ENCODE assay signal across 7 cellular contexts in genomic region chr11:35082322-35083180, GRCh38. TPM values are rescaled to one million over a fixed set of nuclear protein-coding genes. Genes with fewer than 3 reads are reported as not detected.
DNase-seq lines count a peak whose midpoint lies in the region; ATAC-seq and TF ChIP-seq lines count a peak whose summit lies in the region.

No MANE protein-coding gene starts in this region.

- H3K27ac ChIP-seq in PC-9: peak overlapping the region; percentile 85
- peak overlapping the region; percentile 58 to 85 (median 76) for H3K27ac ChIP-seq in sigmoid colon

- no peaks in the 10 kb centered on the region for H3K27me3 Mint-ChIP-seq in activated T-helper 2 cell treated with anti-CD3 and anti-CD28 coated beads, Interferon-gamma antibody, Interleukin-2, Interleukin-4, amounts not matched to agents 10 μg/mL and 5 μg/mL and 100 μg/mL, durations not matched to agents 14 hours and 24 hours and 36 hours (ENCODE audit: low read depth)

- H3K4me2 ChIP-seq in PC-9: peak overlapping the region; percentile 69

- intact Hi-C loops in PC-9 (cut with micrococcal nuclease; ENCODE audit: unreplicated experiment) (loop anchor here (1.0 to 10.0 kb wide), 12 partner anchors 29 to 310 kb away; partner anchors contain the start of genes APIP, CD44 and PDHX), sigmoid colon (cut with DNase I) (no loop called here)
- intact Hi-C loops in activated T-helper 2 cell treated with anti-CD3 and anti-CD28 coated beads, Interferon-gamma antibody, Interleukin-2, Interleukin-4, amounts not matched to agents 10 μg/mL and 5 μg/mL and 100 μg/mL, durations not matched to agents 14 hours and 24 hours and 36 hours (cut with micrococcal nuclease): loop anchor here (1.0 to 2.0 kb wide), 7 partner anchors 16 to 310 kb away; no protein-coding TSS in a partner anchor

- H3K36me3 ChIP-seq in PC-9 (ENCODE audit: low read depth) (no peaks in the 10 kb centered on the region), sigmoid colon (no peaks in the 10 kb centered on the region)

- WGBS in sigmoid colon, 2 donors: 53 to 76% methylated on average over 15 of the region's 15 CpGs

- H3K9me2 ChIP-seq in PC-9 (ENCODE audit: insufficient read depth): no peaks in the 10 kb centered on the region

- no peak for TF ChIP-seq CTCF in PC-9 (conservative IDR thresholded peaks at IDR 0.05)
- no peak for TF ChIP-seq CTCF in sigmoid colon (IDR thresholded peaks at IDR 0.05)

- H3K4me1 ChIP-seq in PC-9 (replicated peaks; ENCODE audit: insufficient read depth): peaks cover 69% of the 10 kb centered on the region
- peaks cover 0 to 56% (median 33%) of the 10 kb centered on the region in 4 donors for H3K4me1 ChIP-seq in sigmoid colon

- peak overlapping the region; percentile 50; the same call in 1 of the 2 replicates for H2AFZ ChIP-seq in PC-9

- POLR2A ChIA-PET in PC-9 (lab: Charles Lee; ENCODE audit: unreplicated experiment): interaction anchor here (0.6 to 1.4 kb wide), 8 partner anchors 28 to 738 kb away, joined by 3 to 9 read pairs (median 4); no protein-coding TSS in a partner anchor

- 0 out of 2 replicates have a peak, but pooled peaks cover 9% of the 10 kb centered on the region for H3K9me3 ChIP-seq in PC-9 (ENCODE audit: insufficient read depth, low read depth)
- H3K9me3 ChIP-seq in sigmoid colon: no peaks in the 10 kb centered on the region

- H3F3A ChIP-seq in PC-9 (ENCODE audit: insufficient read depth, low read depth): peaks cover 51% of the 10 kb centered on the region

- H4K20me1 ChIP-seq in PC-9 (ENCODE audit: insufficient read depth): no peaks in the 10 kb centered on the region

- H3K4me3 ChIP-seq in PC-9 (peak overlapping the region; percentile 39; the same call in 1 of the 2 replicates), sigmoid colon (no peak overlapping the region)

- CTCF ChIA-PET in PC-9 (lab: Charles Lee): interaction anchor here (0.7 kb wide), 1 partner anchor 29 kb away, joined by 3 read pairs; no protein-coding TSS in a partner anchor

- H3K27me3 ChIP-seq in PC-9 (ENCODE audit: insufficient read depth, low read depth) (no peaks in the 10 kb centered on the region), sigmoid colon (no peaks in the 10 kb centered on the region)

- peak; percentile 74 for ATAC-seq in GM18868 (IDR thresholded peaks at IDR 0.05; ENCODE audit: unreplicated experiment)
- ATAC-seq in HG02973 (IDR thresholded peaks at IDR 0.05; ENCODE audit: unreplicated experiment): peak; percentile 64

- peak overlapping the region; percentile 55 for H3K27ac Mint-ChIP-seq in activated T-helper 2 cell treated with anti-CD3 and anti-CD28 coated beads, Interferon-gamma antibody, Interleukin-2, Interleukin-4, amounts not matched to agents 10 μg/mL and 5 μg/mL and 100 μg/mL, durations not matched to agents 14 hours and 24 hours and 36 hours

- peak overlapping the region; percentile 33 for H3K4me3 Mint-ChIP-seq in activated T-helper 2 cell treated with anti-CD3 and anti-CD28 coated beads, Interferon-gamma antibody, Interleukin-2, Interleukin-4, amounts not matched to agents 10 μg/mL and 5 μg/mL and 100 μg/mL, durations not matched to agents 14 hours and 24 hours and 36 hours (ENCODE audit: low read depth)

- H3K36me3 Mint-ChIP-seq in activated T-helper 2 cell treated with anti-CD3 and anti-CD28 coated beads, Interferon-gamma antibody, Interleukin-2, Interleukin-4, amounts not matched to agents 10 μg/mL and 5 μg/mL and 100 μg/mL, durations not matched to agents 14 hours and 24 hours and 36 hours (ENCODE audit: low read depth): no peaks in the 10 kb centered on the region

- TSS peak; percentile 93 for BruUV-seq in PC-9 (replicated peaks; lab: Mats Ljungman, UMichigan)

- no peak for TF ChIP-seq EP300 in sigmoid colon (IDR thresholded peaks at IDR 0.05)

- DNase-seq in PC-9 (peak; percentile 94 to 95), globus pallidus (ENCODE audit: low spot score) (peak; percentile 41), sigmoid colon (peak; percentile 75), NCI-H774 (lab: John Stamatoyannopoulos, UW) (no peak)
- peak; percentile 83 for DNase-seq in activated T-helper 2 cell treated with anti-CD3 and anti-CD28 coated beads, Interferon-gamma antibody, Interleukin-2, Interleukin-4, amounts not matched to agents 10 μg/mL and 5 μg/mL and 100 μg/mL, durations not matched to agents 14 hours and 24 hours and 36 hours (ENCODE audit: low spot score)

- H3K9me3 Mint-ChIP-seq in activated T-helper 2 cell treated with anti-CD3 and anti-CD28 coated beads, Interferon-gamma antibody, Interleukin-2, Interleukin-4, amounts not matched to agents 10 μg/mL and 5 μg/mL and 100 μg/mL, durations not matched to agents 14 hours and 24 hours and 36 hours: no peaks in the 10 kb centered on the region

- H3K4me1 Mint-ChIP-seq in activated T-helper 2 cell treated with anti-CD3 and anti-CD28 coated beads, Interferon-gamma antibody, Interleukin-2, Interleukin-4, amounts not matched to agents 10 μg/mL and 5 μg/mL and 100 μg/mL, durations not matched to agents 14 hours and 24 hours and 36 hours (ENCODE audit: low read depth): peaks cover 81% of the 10 kb centered on the region

- TF ChIP-seq POLR2A in sigmoid colon (IDR thresholded peaks at IDR 0.05): no peak

- no peaks in the 10 kb centered on the region for H3K79me2 ChIP-seq in PC-9 (ENCODE audit: low read depth)

RNA-seq across cellular contexts. Expression of gene CD44, which starts 56.4 kb away (rescaled TPM):
- total RNA-seq in PC-9 (2021) (775 and 872 TPM in 2 replicates), sigmoid colon (100 to 1,000 TPM in 2 of 4 donors, 10 to 100 TPM in 2; 74.2 to 228 (median 119) TPM)
- total RNA-seq in activated T-helper 2 cell treated with anti-CD3 and anti-CD28 coated beads, Interferon-gamma antibody, Interleukin-2, Interleukin-4, amounts not matched to agents 10 μg/mL and 5 μg/mL and 100 μg/mL, durations not matched to agents 14 hours and 24 hours and 36 hours: 232 and 249 TPM in 2 replicates
- polyA plus RNA-seq in sigmoid colon: 100 to 1,000 TPM in 1 of 3 donors, 10 to 100 TPM in 2; 28.4 to 154 (median 37.8) TPM
